8 cellular contexts compared by ENCODE assay signal in the genomic region with DNA sequence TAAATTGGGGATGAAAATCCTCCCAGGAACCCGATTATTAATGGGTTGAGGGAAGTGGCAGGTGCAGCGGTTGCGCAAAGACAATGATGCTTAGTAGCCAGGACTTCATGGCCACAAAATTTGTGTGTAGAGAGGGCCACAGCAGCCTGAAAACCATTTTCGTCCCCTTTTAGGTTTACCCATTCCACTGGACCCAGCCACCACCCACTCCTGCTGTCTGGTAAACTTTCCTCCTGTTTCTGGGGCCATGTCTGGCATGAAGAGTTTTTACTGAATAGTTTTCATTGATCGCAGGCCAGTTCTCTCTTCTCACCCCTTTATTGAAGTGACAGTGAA.
DNase-seq lines count a peak whose midpoint lies in the region; ATAC-seq and TF ChIP-seq lines count a peak whose summit lies in the region.

No MANE protein-coding gene starts in this region.

- H3K27ac Mint-ChIP-seq in naive thymus-derived CD8-positive, alpha-beta T cell = peak overlapping the region; percentile 46 to 93 (median 90)

- no peak for DNase-seq in AG04449 (ENCODE audit: low read depth, low spot score)
- DNase-seq in naive thymus-derived CD8-positive, alpha-beta T cell = no peak
- DNase-seq in DMS79 (lab: John Stamatoyannopoulos, UW) = no peak
- DNase-seq in OCI-M2 (lab: John Stamatoyannopoulos, UW; ENCODE audit: unreplicated experiment) = no peak
- no peak for DNase-seq in NCI-H446 treated with DMSO at 0.1 percent for 48 hours (lab: John Stamatoyannopoulos, UW)
- no peak for DNase-seq in NCI-H345 (lab: John Stamatoyannopoulos, UW)

- H3K27ac ChIP-seq in HUES6 (ENCODE audit: low read depth, low read length) (no peak overlapping the region), duodenal mucosa (ENCODE audit: low read depth, low read length) (no peak overlapping the region)

- no peaks in the 10 kb centered on the region for H3K9me3 ChIP-seq in HUES6 (ENCODE audit: control insufficient read depth, insufficient read depth, low read depth, low read length)
- no peaks in the 10 kb centered on the region for H3K9me3 ChIP-seq in duodenal mucosa (ENCODE audit: control insufficient read depth in 1 of 2, low read length in 2 of 2)

- H3K9ac ChIP-seq in HUES6 (ENCODE audit: low read length) (peak overlapping the region; percentile 27), duodenal mucosa (ENCODE audit: low read depth in 1 of 2, low read length in 2 of 2) (peak overlapping the region; percentile 15 to 24)

- H3K4me3 ChIP-seq in AG04449 (ENCODE audit: low read depth, low read length) (peak overlapping the region; percentile 55), HUES6 (ENCODE audit: low read depth, low read length) (peak overlapping the region; percentile 72), duodenal mucosa (ENCODE audit: low read depth in 1 of 2, low read length in 2 of 2) (peak overlapping the region; percentile 69 to 75)

- H3K27me3 Mint-ChIP-seq in naive thymus-derived CD8-positive, alpha-beta T cell = peaks cover 0 to 17% (median 4%) of the 10 kb centered on the region in 5 donors

- no peak for TF ChIP-seq CTCF in AG04449 (IDR thresholded peaks at IDR 0.05; ENCODE audit: insufficient read depth, low read length, missing control alignments)

- H3K36me3 Mint-ChIP-seq in naive thymus-derived CD8-positive, alpha-beta T cell = peaks cover 0 to 4% (median 2%) of the 10 kb centered on the region in 3 donors

- H3K4me1 ChIP-seq in HUES6 (ENCODE audit: control insufficient read depth, insufficient read depth, low read length) (peaks cover 30% of the 10 kb centered on the region), duodenal mucosa (ENCODE audit: control insufficient read depth in 1 of 2, insufficient read depth in 2 of 2, low read length in 2 of 2) (peaks cover 0 to 5% of the 10 kb centered on the region in 2 donors)

- H3K9me3 Mint-ChIP-seq in naive thymus-derived CD8-positive, alpha-beta T cell = peaks cover 0 to 4% (median 0%) of the 10 kb centered on the region in 9 donors

- H3K27me3 ChIP-seq in HUES6 (ENCODE audit: control insufficient read depth, insufficient read depth, low read length) (no peaks in the 10 kb centered on the region; the same call in 1 of the 2 replicates), duodenal mucosa (ENCODE audit: control insufficient read depth in 1 of 2, insufficient read depth in 2 of 2, low read length in 2 of 2) (peaks cover 0 to 4% of the 10 kb centered on the region in 2 donors)

- peak; percentile 12 to 19 for ATAC-seq in naive thymus-derived CD8-positive, alpha-beta T cell

- no peaks in the 10 kb centered on the region for H3K36me3 ChIP-seq in HUES6 (ENCODE audit: control insufficient read depth, insufficient read depth, low read length)
- no peaks in the 10 kb centered on the region for H3K36me3 ChIP-seq in duodenal mucosa (ENCODE audit: control insufficient read depth in 1 of 2, insufficient read depth in 2 of 2, low read length in 2 of 2)

- POLR2A ChIA-PET in AG04449 (lab: Yijun Ruan, JAX) = no interaction called here
- POLR2A ChIA-PET in naive thymus-derived CD8-positive, alpha-beta T cell (lab: Charles Lee) = no interaction called here

- H3K4me3 Mint-ChIP-seq in naive thymus-derived CD8-positive, alpha-beta T cell = peak overlapping the region; percentile 71 to 90 (median 84)

- peaks cover 11 to 24% (median 19%) of the 10 kb centered on the region in 4 donors for H3K4me1 Mint-ChIP-seq in naive thymus-derived CD8-positive, alpha-beta T cell

- CTCF ChIA-PET in AG04449 (lab: Yijun Ruan, JAX) = interaction anchor here (1.1 kb wide), 1 partner anchor 15 kb away, joined by 3 read pairs; no protein-coding TSS in a partner anchor
